ENCODE assay signal across 14 cellular contexts in the genomic region with DNA sequence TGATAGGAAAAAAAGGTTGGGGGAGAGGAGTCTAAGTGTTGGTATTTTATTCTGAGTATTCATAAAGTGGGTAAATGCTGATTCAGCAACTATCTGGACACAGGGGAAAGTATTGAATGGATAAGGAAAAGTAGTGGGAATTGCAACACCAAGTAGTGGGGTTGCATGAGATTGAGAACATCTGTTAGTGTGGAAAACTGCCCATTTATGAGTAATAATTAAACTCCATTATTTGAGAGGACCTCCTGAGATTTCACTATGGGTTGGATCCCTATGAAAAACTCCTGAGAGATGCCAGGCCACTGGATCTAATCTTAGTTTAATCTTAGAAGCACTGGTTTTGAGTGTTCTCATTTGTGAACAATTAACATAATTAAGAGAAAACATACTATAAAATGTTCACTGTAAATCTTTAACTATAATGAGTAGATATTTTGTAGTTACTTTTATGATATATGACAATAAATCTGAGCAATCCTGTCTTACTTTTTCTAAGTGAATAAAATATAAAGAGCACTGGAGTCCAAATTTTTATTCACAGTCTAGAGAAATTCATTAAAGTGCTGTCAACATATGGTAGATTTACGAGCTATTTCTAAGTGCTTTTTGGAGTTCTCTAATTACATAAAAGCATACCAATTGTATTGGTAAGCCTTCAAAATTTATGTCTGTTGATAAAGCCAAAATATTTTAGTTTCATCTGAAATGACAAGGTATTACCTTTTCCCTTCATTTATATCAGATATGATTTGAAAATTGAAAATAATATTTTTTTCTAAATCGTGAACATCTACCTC.
DNase-seq lines count a peak whose midpoint lies in the region; ATAC-seq and TF ChIP-seq lines count a peak whose summit lies in the region.
"Had no signal": no experiment of that assay in that cellular context is flagged by ENCODE, and none has a peak within 500 bp of the region (broad histone marks: within the 10 kb centered on the region; RNA-seq: fewer than 3 reads in every experiment).

No MANE protein-coding gene starts in this region.

- H3K27ac ChIP-seq in ACC112 (ENCODE audit: low read depth, low read length) (0 out of 2 replicates have a peak overlapping the region, but pooled peaks have one; percentile 3), HCT116 (ENCODE audit: low read depth, low read length) (no peak overlapping the region; the same call in 1 of the 2 replicates), body of pancreas (peak overlapping the region in 1 of 4 donors; percentile 19)
- H3K27ac ChIP-seq: neutrophil had no signal

- H3K4me2 ChIP-seq in HCT116 (ENCODE audit: low read length) = no peak overlapping the region

- no peak overlapping the region for H3K27ac Mint-ChIP-seq in activated naive CD8-positive, alpha-beta T cell treated with anti-CD3 and anti-CD28 coated beads, Interleukin-2, amount 50 U/mL, for 24 hours

- H3K9me3 ChIP-seq in HCT116 (ENCODE audit: control insufficient read depth in 1 of 2, insufficient read depth in 1 of 2, low read depth in 1 of 2, low read length in 2 of 2) = peaks cover 3 to 10% of the 10 kb centered on the region in 2 experiments; a peak in 1 of 4 replicates
- H3K9me3 ChIP-seq in body of pancreas = no peaks in the 10 kb centered on the region

- H3K27me3 ChIP-seq in ACC112 (ENCODE audit: insufficient read depth, low read length) (no peaks in the 10 kb centered on the region), HCT116 (ENCODE audit: insufficient read depth, low read length) (no peaks in the 10 kb centered on the region), body of pancreas (no peaks in the 10 kb centered on the region)
- H3K27me3 ChIP-seq: neutrophil had no signal

- no peak for TF ChIP-seq RAD21 in HCT116 (IDR thresholded peaks at IDR 0.05; ENCODE audit: low read depth)

- 96 to 97% methylated on average over 2 of the region's 2 CpGs for WGBS in body of pancreas, 2 donors

- CTCF ChIA-PET in HCT116 (lab: Charles Lee) = no interaction called here

- peaks cover 41% of the 10 kb centered on the region for H3K36me3 Mint-ChIP-seq in activated naive CD8-positive, alpha-beta T cell treated with anti-CD3 and anti-CD28 coated beads, Interleukin-2, amount 50 U/mL, for 24 hours (ENCODE audit: low read depth)

- DNase-seq in HCT116 (ENCODE audit: low read depth, low spot score) = no peak
- peak in 1 of 4 donors; percentile 18 for DNase-seq in body of pancreas
- no peak for DNase-seq in left lobe of liver (ENCODE audit: low spot score)
- DNase-seq in activated naive CD8-positive, alpha-beta T cell treated with anti-CD3 and anti-CD28 coated beads, Interleukin-2, amount 50 U/mL, for 24 hours = no peak
- no peak for DNase-seq in middle frontal gyrus (ENCODE audit: extremely low spot score, low spot score)
- DNase-seq in NK-92 treated with Interleukin-12 subunit alpha and Interleukin-12 subunit beta, amount 100 ng/mL, for 24 hours (lab: John Stamatoyannopoulos, UW) = no peak
- no peak for DNase-seq in NCI-H2081 (lab: John Stamatoyannopoulos, UW)
- DNase-seq: activated naive CD4-positive, alpha-beta T cell treated with anti-CD3 and anti-CD28 coated beads, Interleukin-2, amount 50 U/mL, for 16 hours; C1 segment of cervical spinal cord; cortex of kidney; MM.1S; NCI-H345 had no signal

- H3K4me1 Mint-ChIP-seq in activated naive CD8-positive, alpha-beta T cell treated with anti-CD3 and anti-CD28 coated beads, Interleukin-2, amount 50 U/mL, for 24 hours = peaks cover 3% of the 10 kb centered on the region

- H3K4me1 ChIP-seq in ACC112 (ENCODE audit: control insufficient read depth, insufficient read depth, low read length, unreplicated experiment) = peaks cover 6% of the 10 kb centered on the region
- H3K4me1 ChIP-seq in HCT116 (ENCODE audit: control insufficient read depth in 1 of 2, insufficient read depth in 2 of 2, low read length in 2 of 2) = no peaks in the 10 kb centered on the region; a peak in 2 of 4 replicates
- H3K4me1 ChIP-seq in body of pancreas = peaks cover 18% of the 10 kb centered on the region

- POLR2A ChIA-PET in HCT116 (lab: Charles Lee) = no interaction called here

- RAD21 ChIA-PET in HCT116 (lab: Charles Lee; ENCODE audit: low non-redundant PET in 1 of 2, low total read pairs in 2 of 2, uncharacterized antibody in 2 of 2, unreplicated experiment in 2 of 2) = no interaction called here

- H3K27me3 Mint-ChIP-seq in activated naive CD8-positive, alpha-beta T cell treated with anti-CD3 and anti-CD28 coated beads, Interleukin-2, amount 50 U/mL, for 24 hours = no peaks in the 10 kb centered on the region

- H3K79me2 ChIP-seq in ACC112 (ENCODE audit: control insufficient read depth, insufficient read depth, low read length, unreplicated experiment) (no peaks in the 10 kb centered on the region), HCT116 (ENCODE audit: insufficient read depth, low read length) (no peaks in the 10 kb centered on the region)

- H3K4me3 ChIP-seq in ACC112 (ENCODE audit: low read depth, low read length) (no peak overlapping the region), HCT116 (replicated peaks in 1 of 2; ENCODE audit: low read depth in 1 of 2, low read length in 2 of 2) (no peak overlapping the region), body of pancreas (no peak overlapping the region)

- ATAC-seq in HCT116 (no peak), body of pancreas (peak; percentile 88), left lobe of liver (peak; percentile 33)
- ATAC-seq in activated naive CD8-positive, alpha-beta T cell treated with anti-CD3 and anti-CD28 coated beads, Interleukin-2, amount 50 U/mL, for 24 hours = no peak

- H3K36me3 ChIP-seq in ACC112 (ENCODE audit: insufficient read depth, low read length) (peaks cover 10% of the 10 kb centered on the region), HCT116 (ENCODE audit: control insufficient read depth in 1 of 2, insufficient read depth in 2 of 2, low read length in 2 of 2) (peaks cover 0 to 2% of the 10 kb centered on the region in 2 experiments; a peak in 1 of 4 replicates), body of pancreas (replicated peaks in 1 of 2; ENCODE audit: insufficient read depth in 1 of 2, low read depth in 2 of 2) (no peaks in the 10 kb centered on the region)
- H3K36me3 ChIP-seq: neutrophil had no signal

- TF ChIP-seq CTCF in HCT116 (IDR thresholded peaks at IDR 0.05 in 2 of 3, conservative IDR thresholded peaks at IDR 0.05 in 1 of 3; ENCODE audit: borderline replicate concordance in 1 of 3, insufficient read depth in 1 of 3, low read depth in 2 of 3, low read length in 2 of 3) (no peak), body of pancreas (IDR thresholded peaks at IDR 0.05) (no peak)

- H3K9ac ChIP-seq in HCT116 (ENCODE audit: low read length) = no peak overlapping the region

- TF ChIP-seq POLR2A in HCT116 (IDR thresholded peaks at IDR 0.05; ENCODE audit: borderline replicate concordance, extremely low read depth, insufficient read depth, insufficient read length) (no peak), body of pancreas (IDR thresholded peaks at IDR 0.05) (no peak)

- no TSS peak for BruUV-seq in HCT116 (replicated peaks; lab: Mats Ljungman, UMichigan)

- no peaks in the 10 kb centered on the region for H4K20me1 ChIP-seq in HCT116 (ENCODE audit: insufficient read depth)

- H3K4me3 Mint-ChIP-seq in activated naive CD8-positive, alpha-beta T cell treated with anti-CD3 and anti-CD28 coated beads, Interleukin-2, amount 50 U/mL, for 24 hours = no peak overlapping the region

- H2AFZ ChIP-seq in ACC112 (ENCODE audit: low read length, unreplicated experiment) (no peak overlapping the region), HCT116 (ENCODE audit: low read depth, low read length, poor library complexity, severe bottlenecking) (no peak overlapping the region)

- intact Hi-C loops in HCT116 (cut with micrococcal nuclease) = no loop called here
- intact Hi-C loops in body of pancreas (cut with DNase I) = no loop called here

- H3K9me2 ChIP-seq in HCT116 (ENCODE audit: insufficient read depth) = no peaks in the 10 kb centered on the region; the same call in 1 of the 2 replicates

- peaks cover 15% of the 10 kb centered on the region for H3K9me3 Mint-ChIP-seq in activated naive CD8-positive, alpha-beta T cell treated with anti-CD3 and anti-CD28 coated beads, Interleukin-2, amount 50 U/mL, for 24 hours

TF ChIP-seq in HCT116, 20 proteins besides CTCF, POLR2A, EP300 and RAD21:
- TF ChIP-seq SIN3A (IDR thresholded peaks at IDR 0.05; ENCODE audit: low read depth) (no peak), FOSL1 (IDR thresholded peaks at IDR 0.05; ENCODE audit: low read depth) (no peak), EGR1 (IDR thresholded peaks at IDR 0.05; ENCODE audit: low read depth) (no peak), CEBPB (IDR thresholded peaks at IDR 0.05; ENCODE audit: low read depth) (0 out of 2 replicates have a peak, but pooled peaks have one; percentile 41), EZH2 (IDR thresholded peaks at IDR 0.05) (no peak), CBX3 (IDR thresholded peaks at IDR 0.05; ENCODE audit: low read depth) (no peak)

Comparison
In these comparisons a context has a peak if more than half of its experiments do, and no peak if none do; other contexts are left out.
1. ATAC-seq: peak in body of pancreas (single experiment) and left lobe of liver (single experiment); none in HCT116 (single experiment) and activated naive CD8-positive, alpha-beta T cell treated with anti-CD3 and anti-CD28 coated beads, Interleukin-2, amount 50 U/mL, for 24 hours (single experiment).